Comparison of ENCODE assay signal across 1 cellular context in the genomic region with DNA sequence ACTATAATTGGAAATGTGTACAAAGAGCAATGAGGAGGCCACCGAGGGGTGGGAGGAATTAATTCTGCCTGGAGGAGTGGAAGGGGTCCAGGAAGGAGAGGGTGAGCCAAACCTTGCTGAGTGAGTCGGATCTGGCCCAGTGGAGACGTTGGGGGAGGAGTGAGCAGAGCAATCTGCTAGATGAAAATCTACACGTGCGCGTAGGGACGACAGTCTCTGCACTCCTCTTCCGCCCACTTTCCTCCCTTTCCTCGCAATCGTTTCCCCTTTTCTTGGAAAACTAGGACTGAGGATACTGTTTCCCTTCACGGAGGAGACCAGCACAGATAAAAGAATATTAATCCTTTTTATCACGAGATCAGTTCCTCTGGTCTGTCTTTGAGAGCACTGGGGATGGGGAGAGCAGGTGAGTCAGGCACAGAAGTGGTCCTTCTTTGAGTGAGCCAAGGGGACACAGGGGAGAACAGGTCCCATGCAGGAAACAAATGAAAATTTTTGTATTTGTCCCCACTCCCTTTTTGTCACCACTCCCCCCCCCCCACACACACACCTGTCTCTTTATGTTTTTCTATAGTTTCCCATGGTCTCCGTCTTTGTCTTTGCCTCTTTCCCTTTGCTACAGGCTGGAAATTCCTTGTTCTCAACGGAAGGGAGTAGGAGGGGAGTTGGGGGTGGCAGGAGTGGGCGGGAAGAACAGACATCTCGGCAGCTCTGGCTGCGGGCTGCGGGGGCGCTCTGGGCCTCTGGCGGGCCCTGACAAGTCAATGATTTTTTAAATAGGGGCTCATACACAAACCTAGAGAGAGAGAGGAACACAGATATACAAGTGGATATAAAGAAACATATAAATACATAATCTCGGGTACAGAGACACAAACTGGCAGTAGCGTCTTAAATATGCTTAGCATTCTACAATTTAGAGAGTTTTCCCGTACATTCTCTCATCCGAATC.
TF ChIP-seq lines count a peak whose summit lies in the region.

No MANE protein-coding gene starts in this region.

TF ChIP-seq in HepG2, 621 proteins besides CTCF, POLR2A, EP300 and RAD21 (continued from another document and continues in another):
- TF ChIP-seq, protein P1, sequence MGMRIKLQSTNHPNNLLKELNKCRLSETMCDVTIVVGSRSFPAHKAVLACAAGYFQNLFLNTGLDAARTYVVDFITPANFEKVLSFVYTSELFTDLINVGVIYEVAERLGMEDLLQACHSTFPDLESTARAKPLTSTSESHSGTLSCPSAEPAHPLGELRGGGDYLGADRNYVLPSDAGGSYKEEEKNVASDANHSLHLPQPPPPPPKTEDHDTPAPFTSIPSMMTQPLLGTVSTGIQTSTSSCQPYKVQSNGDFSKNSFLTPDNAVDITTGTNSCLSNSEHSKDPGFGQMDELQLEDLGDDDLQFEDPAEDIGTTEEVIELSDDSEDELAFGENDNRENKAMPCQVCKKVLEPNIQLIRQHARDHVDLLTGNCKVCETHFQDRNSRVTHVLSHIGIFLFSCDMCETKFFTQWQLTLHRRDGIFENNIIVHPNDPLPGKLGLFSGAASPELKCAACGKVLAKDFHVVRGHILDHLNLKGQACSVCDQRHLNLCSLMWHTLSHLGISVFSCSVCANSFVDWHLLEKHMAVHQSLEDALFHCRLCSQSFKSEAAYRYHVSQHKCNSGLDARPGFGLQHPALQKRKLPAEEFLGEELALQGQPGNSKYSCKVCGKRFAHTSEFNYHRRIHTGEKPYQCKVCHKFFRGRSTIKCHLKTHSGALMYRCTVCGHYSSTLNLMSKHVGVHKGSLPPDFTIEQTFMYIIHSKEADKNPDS (CRISPR knock-in tag; IDR thresholded peaks at IDR 0.05) = no peak
- no peak for TF ChIP-seq XBP1 (CRISPR knock-in tag; IDR thresholded peaks at IDR 0.05)
- TF ChIP-seq, protein P2, sequence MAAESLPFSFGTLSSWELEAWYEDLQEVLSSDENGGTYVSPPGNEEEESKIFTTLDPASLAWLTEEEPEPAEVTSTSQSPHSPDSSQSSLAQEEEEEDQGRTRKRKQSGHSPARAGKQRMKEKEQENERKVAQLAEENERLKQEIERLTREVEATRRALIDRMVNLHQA (CRISPR knock-in tag; IDR thresholded peaks at IDR 0.05) = no peak
- TF ChIP-seq TSC22D2 (CRISPR knock-in tag; IDR thresholded peaks at IDR 0.05; ENCODE audit: borderline replicate concordance) = no peak
- TF ChIP-seq, protein P3, sequence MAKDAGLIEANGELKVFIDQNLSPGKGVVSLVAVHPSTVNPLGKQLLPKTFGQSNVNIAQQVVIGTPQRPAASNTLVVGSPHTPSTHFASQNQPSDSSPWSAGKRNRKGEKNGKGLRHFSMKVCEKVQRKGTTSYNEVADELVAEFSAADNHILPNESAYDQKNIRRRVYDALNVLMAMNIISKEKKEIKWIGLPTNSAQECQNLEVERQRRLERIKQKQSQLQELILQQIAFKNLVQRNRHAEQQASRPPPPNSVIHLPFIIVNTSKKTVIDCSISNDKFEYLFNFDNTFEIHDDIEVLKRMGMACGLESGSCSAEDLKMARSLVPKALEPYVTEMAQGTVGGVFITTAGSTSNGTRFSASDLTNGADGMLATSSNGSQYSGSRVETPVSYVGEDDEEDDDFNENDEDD (CRISPR knock-in tag; IDR thresholded peaks at IDR 0.05; ENCODE audit: borderline replicate concordance) = peak; percentile 38; the same call in 1 of the 2 replicates
- no peak for TF ChIP-seq POLR2AphosphoS2 (IDR thresholded peaks at IDR 0.05; ENCODE audit: low read depth, low read length)
- TF ChIP-seq ZFP62 (CRISPR knock-in tag; IDR thresholded peaks at IDR 0.05) = no peak
- no peak for TF ChIP-seq ZBTB3 (CRISPR knock-in tag; IDR thresholded peaks at IDR 0.05; ENCODE audit: borderline replicate concordance, low read depth)
- TF ChIP-seq, protein P4, sequence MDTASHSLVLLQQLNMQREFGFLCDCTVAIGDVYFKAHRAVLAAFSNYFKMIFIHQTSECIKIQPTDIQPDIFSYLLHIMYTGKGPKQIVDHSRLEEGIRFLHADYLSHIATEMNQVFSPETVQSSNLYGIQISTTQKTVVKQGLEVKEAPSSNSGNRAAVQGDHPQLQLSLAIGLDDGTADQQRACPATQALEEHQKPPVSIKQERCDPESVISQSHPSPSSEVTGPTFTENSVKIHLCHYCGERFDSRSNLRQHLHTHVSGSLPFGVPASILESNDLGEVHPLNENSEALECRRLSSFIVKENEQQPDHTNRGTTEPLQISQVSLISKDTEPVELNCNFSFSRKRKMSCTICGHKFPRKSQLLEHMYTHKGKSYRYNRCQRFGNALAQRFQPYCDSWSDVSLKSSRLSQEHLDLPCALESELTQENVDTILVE (CRISPR knock-in tag; IDR thresholded peaks at IDR 0.05) = no peak
- TF ChIP-seq SAP130 (CRISPR knock-in tag; IDR thresholded peaks at IDR 0.05; ENCODE audit: low read depth) = peak; percentile 36
- TF ChIP-seq ZNF549 (CRISPR knock-in tag; IDR thresholded peaks at IDR 0.05) = no peak
- 0 out of 4 replicates have a peak, but pooled peaks of 1 of the 2 experiments have one; percentile 27 for TF ChIP-seq KLF16 (CRISPR knock-in tag; IDR thresholded peaks at IDR 0.05)
- TF ChIP-seq, protein P5, sequence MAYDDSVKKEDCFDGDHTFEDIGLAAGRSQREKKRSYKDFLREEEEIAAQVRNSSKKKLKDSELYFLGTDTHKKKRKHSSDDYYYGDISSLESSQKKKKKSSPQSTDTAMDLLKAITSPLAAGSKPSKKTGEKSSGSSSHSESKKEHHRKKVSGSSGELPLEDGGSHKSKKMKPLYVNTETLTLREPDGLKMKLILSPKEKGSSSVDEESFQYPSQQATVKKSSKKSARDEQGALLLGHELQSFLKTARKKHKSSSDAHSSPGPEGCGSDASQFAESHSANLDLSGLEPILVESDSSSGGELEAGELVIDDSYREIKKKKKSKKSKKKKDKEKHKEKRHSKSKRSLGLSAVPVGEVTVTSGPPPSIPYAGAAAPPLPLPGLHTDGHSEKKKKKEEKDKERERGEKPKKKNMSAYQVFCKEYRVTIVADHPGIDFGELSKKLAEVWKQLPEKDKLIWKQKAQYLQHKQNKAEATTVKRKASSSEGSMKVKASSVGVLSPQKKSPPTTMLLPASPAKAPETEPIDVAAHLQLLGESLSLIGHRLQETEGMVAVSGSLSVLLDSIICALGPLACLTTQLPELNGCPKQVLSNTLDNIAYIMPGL (CRISPR knock-in tag; IDR thresholded peaks at IDR 0.05; ENCODE audit: borderline replicate concordance in 1 of 2, low read depth in 1 of 2) = peak in 1 of 2 experiments; percentile 48; a peak in 1 of 4 replicates
- no peak for TF ChIP-seq TEAD2 (CRISPR knock-in tag; IDR thresholded peaks at IDR 0.05)
- no peak for TF ChIP-seq POLR2AphosphoS5 (IDR thresholded peaks at IDR 0.05; ENCODE audit: low read depth, low read length)
- TF ChIP-seq DNMT1 (CRISPR knock-in tag; IDR thresholded peaks at IDR 0.05) = no peak
- TF ChIP-seq ZNF501 (CRISPR knock-in tag; IDR thresholded peaks at IDR 0.05) = no peak
- no peak for TF ChIP-seq TMF1 (CRISPR knock-in tag; IDR thresholded peaks at IDR 0.05; ENCODE audit: low read depth)
- TF ChIP-seq, protein P6, sequence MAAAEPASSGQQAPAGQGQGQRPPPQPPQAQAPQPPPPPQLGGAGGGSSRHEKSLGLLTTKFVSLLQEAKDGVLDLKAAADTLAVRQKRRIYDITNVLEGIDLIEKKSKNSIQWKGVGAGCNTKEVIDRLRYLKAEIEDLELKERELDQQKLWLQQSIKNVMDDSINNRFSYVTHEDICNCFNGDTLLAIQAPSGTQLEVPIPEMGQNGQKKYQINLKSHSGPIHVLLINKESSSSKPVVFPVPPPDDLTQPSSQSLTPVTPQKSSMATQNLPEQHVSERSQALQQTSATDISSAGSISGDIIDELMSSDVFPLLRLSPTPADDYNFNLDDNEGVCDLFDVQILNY (CRISPR knock-in tag; conservative IDR thresholded peaks at IDR 0.05) = no peak
- no peak for TF ChIP-seq FOXA3 (CRISPR knock-in tag; IDR thresholded peaks at IDR 0.05)
- TF ChIP-seq ZNF17 (CRISPR knock-in tag; IDR thresholded peaks at IDR 0.05) = no peak
- TF ChIP-seq, protein P7, sequence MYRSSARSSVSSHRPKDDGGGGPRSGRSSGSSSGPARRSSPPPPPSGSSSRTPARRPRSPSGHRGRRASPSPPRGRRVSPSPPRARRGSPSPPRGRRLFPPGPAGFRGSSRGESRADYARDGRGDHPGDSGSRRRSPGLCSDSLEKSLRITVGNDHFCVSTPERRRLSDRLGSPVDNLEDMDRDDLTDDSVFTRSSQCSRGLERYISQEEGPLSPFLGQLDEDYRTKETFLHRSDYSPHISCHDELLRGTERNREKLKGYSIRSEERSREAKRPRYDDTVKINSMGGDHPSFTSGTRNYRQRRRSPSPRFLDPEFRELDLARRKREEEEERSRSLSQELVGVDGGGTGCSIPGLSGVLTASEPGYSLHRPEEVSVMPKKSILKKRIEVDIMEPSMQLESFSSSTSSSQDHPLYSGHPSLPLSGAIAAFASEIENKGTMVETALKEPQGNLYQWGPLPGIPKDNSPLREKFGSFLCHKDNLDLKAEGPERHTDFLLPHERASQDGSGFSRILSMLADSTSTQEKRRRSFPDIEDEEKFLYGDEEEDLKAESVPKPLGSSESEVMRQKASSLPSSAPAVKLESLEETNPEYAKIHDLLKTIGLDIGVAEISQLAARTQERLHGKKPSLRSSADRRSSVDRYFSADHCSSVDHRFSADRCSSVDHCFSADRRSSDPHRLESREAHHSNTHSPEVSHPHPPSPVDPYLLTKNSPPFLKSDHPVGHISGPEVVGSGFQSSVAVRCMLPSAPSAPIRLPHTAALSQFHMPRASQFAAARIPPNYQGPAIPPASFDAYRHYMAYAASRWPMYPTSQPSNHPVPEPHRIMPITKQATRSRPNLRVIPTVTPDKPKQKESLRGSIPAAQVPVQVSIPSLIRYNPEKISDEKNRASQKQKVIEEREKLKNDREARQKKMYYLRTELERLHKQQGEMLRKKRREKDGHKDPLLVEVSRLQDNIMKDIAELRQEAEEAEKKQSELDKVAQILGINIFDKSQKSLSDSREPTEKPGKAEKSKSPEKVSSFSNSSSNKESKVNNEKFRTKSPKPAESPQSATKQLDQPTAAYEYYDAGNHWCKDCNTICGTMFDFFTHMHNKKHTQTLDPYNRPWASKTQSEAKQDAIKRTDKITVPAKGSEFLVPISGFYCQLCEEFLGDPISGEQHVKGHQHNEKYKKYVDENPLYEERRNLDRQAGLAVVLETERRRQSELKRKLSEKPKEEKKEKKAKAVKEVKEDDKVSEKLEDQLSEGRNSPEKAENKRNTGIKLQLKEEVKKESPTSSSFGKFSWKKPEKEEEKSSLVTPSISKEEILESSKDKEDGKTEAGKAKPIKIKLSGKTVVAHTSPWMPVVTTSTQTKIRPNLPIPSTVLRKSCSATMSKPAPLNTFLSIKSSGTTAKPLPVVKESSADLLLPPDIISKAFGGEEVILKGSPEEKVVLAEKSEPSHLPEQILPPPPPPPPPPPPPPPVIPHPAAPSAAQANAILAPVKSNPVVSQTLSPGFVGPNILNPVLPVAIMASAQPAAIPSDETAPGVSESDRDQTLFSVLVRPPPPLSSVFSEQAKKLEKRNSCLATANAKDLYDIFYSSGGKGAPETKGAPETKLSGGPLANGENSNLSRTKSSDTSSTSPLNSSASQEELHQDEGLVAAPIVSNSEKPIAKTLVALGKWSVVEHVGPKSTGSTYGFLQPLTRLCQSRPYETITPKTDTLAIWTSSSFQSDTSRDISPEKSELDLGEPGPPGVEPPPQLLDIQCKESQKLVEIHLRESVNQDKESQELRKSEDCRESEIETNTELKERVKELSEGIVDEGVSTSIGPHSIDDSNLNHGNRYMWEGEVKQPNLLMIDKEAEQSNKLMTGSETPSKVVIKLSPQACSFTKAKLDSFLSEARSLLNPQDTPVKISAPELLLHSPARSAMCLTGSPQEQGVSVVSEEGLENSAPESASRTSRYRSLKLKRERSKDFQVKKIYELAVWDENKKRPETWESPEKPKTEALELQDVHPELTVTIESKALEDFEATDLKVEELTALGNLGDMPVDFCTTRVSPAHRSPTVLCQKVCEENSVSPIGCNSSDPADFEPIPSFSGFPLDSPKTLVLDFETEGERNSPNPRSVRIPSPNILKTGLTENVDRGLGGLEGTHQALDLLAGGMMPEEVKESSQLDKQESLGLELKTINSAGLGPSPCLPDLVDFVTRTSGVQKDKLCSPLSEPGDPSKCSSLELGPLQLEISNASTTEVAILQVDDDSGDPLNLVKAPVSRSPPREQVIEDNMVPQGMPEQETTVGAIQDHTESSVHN (CRISPR knock-in tag; IDR thresholded peaks at IDR 0.05) = no peak
- TF ChIP-seq SP5 (CRISPR knock-in tag; IDR thresholded peaks at IDR 0.05; ENCODE audit: borderline replicate concordance, low read depth) = peak; percentile 70; the same call in 1 of the 2 replicates
- no peak for TF ChIP-seq ZNF775 (CRISPR knock-in tag; IDR thresholded peaks at IDR 0.05; ENCODE audit: borderline replicate concordance)
- TF ChIP-seq PAWR (CRISPR knock-in tag; IDR thresholded peaks at IDR 0.05; ENCODE audit: borderline replicate concordance) = no peak
- no peak for TF ChIP-seq SRF (IDR thresholded peaks at IDR 0.05; ENCODE audit: low read depth, low read length)
- 0 out of 2 replicates have a peak, but pooled peaks have one; percentile 8 for TF ChIP-seq THAP11 (CRISPR knock-in tag; IDR thresholded peaks at IDR 0.05)
- TF ChIP-seq TOPORS (CRISPR knock-in tag; IDR thresholded peaks at IDR 0.05) = no peak
- TF ChIP-seq PTBP1 (IDR thresholded peaks at IDR 0.05; ENCODE audit: low read depth, low read length, poor library complexity, severe bottlenecking) = no peak
- no peak for TF ChIP-seq ZBTB7B (CRISPR knock-in tag; IDR thresholded peaks at IDR 0.05)
- TF ChIP-seq, protein P8, sequence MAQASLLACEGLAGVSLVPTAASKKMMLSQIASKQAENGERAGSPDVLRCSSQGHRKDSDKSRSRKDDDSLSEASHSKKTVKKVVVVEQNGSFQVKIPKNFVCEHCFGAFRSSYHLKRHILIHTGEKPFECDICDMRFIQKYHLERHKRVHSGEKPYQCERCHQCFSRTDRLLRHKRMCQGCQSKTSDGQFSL (CRISPR knock-in tag; IDR thresholded peaks at IDR 0.05) = no peak
- peak; percentile 43; the same call in 1 of the 2 replicates for TF ChIP-seq ZFX (CRISPR knock-in tag; IDR thresholded peaks at IDR 0.05; ENCODE audit: low read depth)
- no peak for TF ChIP-seq ATRX (CRISPR knock-in tag; IDR thresholded peaks at IDR 0.05; ENCODE audit: borderline replicate concordance)
- no peak for TF ChIP-seq KMT2A (CRISPR knock-in tag; IDR thresholded peaks at IDR 0.05)
- TF ChIP-seq GZF1 (CRISPR knock-in tag; IDR thresholded peaks at IDR 0.05) = no peak
- TF ChIP-seq STAG1 (CRISPR knock-in tag; IDR thresholded peaks at IDR 0.05) = 0 out of 2 replicates have a peak, but pooled peaks have one; percentile 10
- TF ChIP-seq, protein P9, sequence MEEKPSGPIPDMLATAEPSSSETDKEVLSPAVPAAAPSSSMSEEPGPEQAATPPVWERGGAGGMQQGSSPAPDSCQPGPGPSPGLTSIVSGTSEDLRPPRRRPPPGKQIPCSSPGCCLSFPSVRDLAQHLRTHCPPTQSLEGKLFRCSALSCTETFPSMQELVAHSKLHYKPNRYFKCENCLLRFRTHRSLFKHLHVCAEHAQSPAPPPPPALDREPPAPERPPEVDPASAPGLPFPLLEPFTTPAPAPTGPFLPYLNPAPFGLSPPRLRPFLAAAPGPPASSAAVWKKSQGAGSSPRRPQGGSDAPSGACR (CRISPR knock-in tag; IDR thresholded peaks at IDR 0.05) = no peak
- no peak for TF ChIP-seq ZNF451 (CRISPR knock-in tag; IDR thresholded peaks at IDR 0.05)
- TF ChIP-seq, protein P10, sequence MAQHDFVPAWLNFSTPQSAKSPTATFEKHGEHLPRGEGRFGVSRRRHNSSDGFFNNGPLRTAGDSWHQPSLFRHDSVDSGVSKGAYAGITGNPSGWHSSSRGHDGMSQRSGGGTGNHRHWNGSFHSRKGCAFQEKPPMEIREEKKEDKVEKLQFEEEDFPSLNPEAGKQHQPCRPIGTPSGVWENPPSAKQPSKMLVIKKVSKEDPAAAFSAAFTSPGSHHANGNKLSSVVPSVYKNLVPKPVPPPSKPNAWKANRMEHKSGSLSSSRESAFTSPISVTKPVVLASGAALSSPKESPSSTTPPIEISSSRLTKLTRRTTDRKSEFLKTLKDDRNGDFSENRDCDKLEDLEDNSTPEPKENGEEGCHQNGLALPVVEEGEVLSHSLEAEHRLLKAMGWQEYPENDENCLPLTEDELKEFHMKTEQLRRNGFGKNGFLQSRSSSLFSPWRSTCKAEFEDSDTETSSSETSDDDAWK (CRISPR knock-in tag; IDR thresholded peaks at IDR 0.05) = no peak
- peak; percentile 3; the same call in 1 of the 2 replicates for TF ChIP-seq TAF1 (CRISPR knock-in tag; IDR thresholded peaks at IDR 0.05)
- no peak for TF ChIP-seq PLRG1 (conservative IDR thresholded peaks at IDR 0.05)
